Comparison of ENCODE assay signal across 1 cellular context in genomic region chr17:72122668-72123495, GRCh38.
TF ChIP-seq lines count a peak whose summit lies in the region.

No MANE protein-coding gene starts in this region.

TF ChIP-seq in HepG2, 621 proteins besides CTCF, POLR2A, EP300 and RAD21 (continued from another document and continues in another):
- TF ChIP-seq MTERF4 (CRISPR knock-in tag; IDR thresholded peaks at IDR 0.05) (peak; percentile 16; the same call in 1 of the 2 replicates), ATF7-NPFF (CRISPR knock-in tag; IDR thresholded peaks at IDR 0.05; ENCODE audit: low read depth) (no peak; the same call in 1 of the 2 replicates), CENPBD1 (CRISPR knock-in tag; IDR thresholded peaks at IDR 0.05; ENCODE audit: borderline replicate concordance, low read depth) (no peak), AGO1 (IDR thresholded peaks at IDR 0.05; ENCODE audit: low read depth, low read length, poor library complexity, severe bottlenecking) (peak; percentile 86), DZIP1 (CRISPR knock-in tag; IDR thresholded peaks at IDR 0.05) (no peak; the same call in 1 of the 2 replicates), ELF3 (CRISPR knock-in tag; IDR thresholded peaks at IDR 0.05) (peak; percentile 37; the same call in 1 of the 2 replicates), ZGPAT (CRISPR knock-in tag; IDR thresholded peaks at IDR 0.05) (peak; percentile 73; the same call in 1 of the 2 replicates), XBP1 (CRISPR knock-in tag; IDR thresholded peaks at IDR 0.05) (no peak), SOX13 (IDR thresholded peaks at IDR 0.05) (peak; percentile 28; the same call in 1 of the 2 replicates), SOX13 (CRISPR knock-in tag; conservative IDR thresholded peaks at IDR 0.05 in 1 of 2, IDR thresholded peaks at IDR 0.05 in 1 of 2) (peak in 1 of 2 experiments; percentile 83; a peak in 2 of 4 replicates), ZKSCAN1 (IDR thresholded peaks at IDR 0.05; ENCODE audit: low read length) (no peak), ZNF292 (CRISPR knock-in tag; IDR thresholded peaks at IDR 0.05; ENCODE audit: borderline replicate concordance, low read depth) (peak; percentile 1), ZNF17 (CRISPR knock-in tag; IDR thresholded peaks at IDR 0.05) (no peak), PHF20 (CRISPR knock-in tag; IDR thresholded peaks at IDR 0.05) (peak; percentile 47; the same call in 1 of the 2 replicates), ZNF121 (CRISPR knock-in tag; IDR thresholded peaks at IDR 0.05) (no peak), ZNF619 (CRISPR knock-in tag; IDR thresholded peaks at IDR 0.05) (no peak), ZFP36 (IDR thresholded peaks at IDR 0.05; ENCODE audit: borderline replicate concordance, low read depth, low read length, partially characterized antibody) (no peak), ZNF34 (CRISPR knock-in tag; IDR thresholded peaks at IDR 0.05; ENCODE audit: borderline replicate concordance) (0 out of 2 replicates have a peak, but pooled peaks have one; percentile 28), ARID4A (CRISPR knock-in tag; IDR thresholded peaks at IDR 0.05; ENCODE audit: borderline replicate concordance) (peak; percentile 66), ZNF513 (CRISPR knock-in tag; conservative IDR thresholded peaks at IDR 0.05) (no peak), ZNF329 (CRISPR knock-in tag; IDR thresholded peaks at IDR 0.05; ENCODE audit: low read depth) (no peak), ZNF350 (CRISPR knock-in tag; IDR thresholded peaks at IDR 0.05; ENCODE audit: borderline replicate concordance, low read depth) (peak; percentile 85), MYNN (CRISPR knock-in tag; IDR thresholded peaks at IDR 0.05; ENCODE audit: low read depth) (no peak), ZNF816 (CRISPR knock-in tag; IDR thresholded peaks at IDR 0.05; ENCODE audit: borderline replicate concordance) (peak; percentile 36; the same call in 1 of the 2 replicates), SP2 (CRISPR knock-in tag; IDR thresholded peaks at IDR 0.05) (no peak), IKZF1 (IDR thresholded peaks at IDR 0.05) (no peak), ZNF547 (CRISPR knock-in tag; IDR thresholded peaks at IDR 0.05) (no peak; the same call in 1 of the 2 replicates), ZBTB8A (CRISPR knock-in tag; IDR thresholded peaks at IDR 0.05; ENCODE audit: borderline replicate concordance, low read depth) (no peak), MBD4 (IDR thresholded peaks at IDR 0.05; ENCODE audit: borderline replicate concordance, low read length) (no peak), NR2F6 (IDR thresholded peaks at IDR 0.05) (peak; percentile 79), NR2F6 (CRISPR knock-in tag; IDR thresholded peaks at IDR 0.05) (no peak), CREB3 (CRISPR knock-in tag; IDR thresholded peaks at IDR 0.05) (no peak), ONECUT2 (CRISPR knock-in tag; IDR thresholded peaks at IDR 0.05) (0 out of 2 replicates have a peak, but pooled peaks have one; percentile 45), CERS6 (CRISPR knock-in tag; IDR thresholded peaks at IDR 0.05) (no peak), TOE1 (CRISPR knock-in tag; IDR thresholded peaks at IDR 0.05) (no peak), GABPB1 (CRISPR knock-in tag; IDR thresholded peaks at IDR 0.05) (peak; percentile 54; the same call in 1 of the 2 replicates), STAT6 (CRISPR knock-in tag; IDR thresholded peaks at IDR 0.05; ENCODE audit: borderline replicate concordance) (0 out of 2 replicates have a peak, but pooled peaks have one; percentile 46), THAP7 (CRISPR knock-in tag; IDR thresholded peaks at IDR 0.05) (no peak), HMGXB4 (CRISPR knock-in tag; IDR thresholded peaks at IDR 0.05; ENCODE audit: borderline replicate concordance in 1 of 2, low read depth in 1 of 2) (peak; percentile 60 to 74), ZBTB42 (CRISPR knock-in tag; IDR thresholded peaks at IDR 0.05) (0 out of 2 replicates have a peak, but pooled peaks have one; percentile 67), ZFP41 (CRISPR knock-in tag; IDR thresholded peaks at IDR 0.05; ENCODE audit: borderline replicate concordance) (no peak)
